ENCODE assay signal across 1 cellular context in genomic region chr16:57462209-57462977, GRCh38.
A peak's percentile ranks its signal among the peaks of the same experiment; 100 is the strongest.
TF ChIP-seq lines count a peak whose summit lies in the region.

POLR2C (plus strand) TSS chr16:57462679; CDS start chr16:57462725, 46 bp downstream.

TF ChIP-seq in HepG2, 621 proteins besides CTCF, POLR2A, EP300 and RAD21 (continued from another document and continues in another):
- TF ChIP-seq ZNF609 (CRISPR knock-in tag; IDR thresholded peaks at IDR 0.05; ENCODE audit: borderline replicate concordance) = peak; percentile 69; the same call in 1 of the 2 replicates
- peak; percentile 89 for TF ChIP-seq NFAT5 (CRISPR knock-in tag; IDR thresholded peaks at IDR 0.05)
- TF ChIP-seq FOSL1 (CRISPR knock-in tag; IDR thresholded peaks at IDR 0.05; ENCODE audit: borderline replicate concordance) = peak; percentile 29; the same call in 1 of the 2 replicates
- no peak for TF ChIP-seq ZNF17 (CRISPR knock-in tag; IDR thresholded peaks at IDR 0.05)
- TF ChIP-seq RFXANK (CRISPR knock-in tag; IDR thresholded peaks at IDR 0.05) = peak; percentile 87; the same call in 1 of the 2 replicates
- TF ChIP-seq ZNF749 (CRISPR knock-in tag; IDR thresholded peaks at IDR 0.05; ENCODE audit: borderline replicate concordance) = peak; percentile 83
- peak; percentile 84 for TF ChIP-seq ZBTB7B (CRISPR knock-in tag; IDR thresholded peaks at IDR 0.05)
- TF ChIP-seq ZNF773 (CRISPR knock-in tag; IDR thresholded peaks at IDR 0.05; ENCODE audit: borderline replicate concordance) = no peak
- TF ChIP-seq KLF11 (CRISPR knock-in tag; IDR thresholded peaks at IDR 0.05) = peak; percentile 90
- no peak for TF ChIP-seq PHB2 (IDR thresholded peaks at IDR 0.05; ENCODE audit: partially characterized antibody)
- TF ChIP-seq SUZ12 (IDR thresholded peaks at IDR 0.05; ENCODE audit: low read depth, low read length) = no peak
- peak; percentile 89 for TF ChIP-seq YY1 (IDR thresholded peaks at IDR 0.05; ENCODE audit: insufficient read depth, insufficient replicate concordance, low read depth, low read length)
- TF ChIP-seq TBX3 (IDR thresholded peaks at IDR 0.05; ENCODE audit: borderline replicate concordance) = no peak
- no peak for TF ChIP-seq FIP1L1 (IDR thresholded peaks at IDR 0.05; ENCODE audit: borderline replicate concordance, insufficient read depth, low read depth, low read length)
- TF ChIP-seq KLF9 (CRISPR knock-in tag; IDR thresholded peaks at IDR 0.05; ENCODE audit: low read depth) = peak; percentile 95
- TF ChIP-seq TIGD3 (CRISPR knock-in tag; IDR thresholded peaks at IDR 0.05; ENCODE audit: borderline replicate concordance) = no peak
- peak; percentile 98 for TF ChIP-seq POGZ (CRISPR knock-in tag; IDR thresholded peaks at IDR 0.05)
- TF ChIP-seq ZSCAN22 (CRISPR knock-in tag; IDR thresholded peaks at IDR 0.05) = no peak
- TF ChIP-seq TGIF2 (CRISPR knock-in tag; IDR thresholded peaks at IDR 0.05) = no peak; the same call in 1 of the 2 replicates
- peak; percentile 95; the same call in 1 of the 2 replicates for TF ChIP-seq ZNF792 (CRISPR knock-in tag; IDR thresholded peaks at IDR 0.05)
- TF ChIP-seq DMTF1 (CRISPR knock-in tag; IDR thresholded peaks at IDR 0.05) = no peak
- TF ChIP-seq CREB1 (IDR thresholded peaks at IDR 0.05) = peak; percentile 52
- peak; percentile 67; the same call in 1 of the 2 replicates for TF ChIP-seq CREB1 (CRISPR knock-in tag; IDR thresholded peaks at IDR 0.05)
- peak; percentile 98 for TF ChIP-seq PHF20 (CRISPR knock-in tag; IDR thresholded peaks at IDR 0.05)
- TF ChIP-seq ARHGAP35 (CRISPR knock-in tag; IDR thresholded peaks at IDR 0.05; ENCODE audit: borderline replicate concordance) = no peak
- no peak; the same call in 1 of the 2 replicates for TF ChIP-seq ZNF564 (CRISPR knock-in tag; IDR thresholded peaks at IDR 0.05)
- TF ChIP-seq ZBTB25 (CRISPR knock-in tag; IDR thresholded peaks at IDR 0.05) = peak; percentile 95
- peak; percentile 65 for TF ChIP-seq MXD1 (CRISPR knock-in tag; IDR thresholded peaks at IDR 0.05)
- TF ChIP-seq POLR2AphosphoS5 (IDR thresholded peaks at IDR 0.05; ENCODE audit: low read depth, low read length) = peak; percentile 99
- peak; percentile 68; the same call in 1 of the 2 replicates for TF ChIP-seq ZSCAN12 (CRISPR knock-in tag; IDR thresholded peaks at IDR 0.05)
- TF ChIP-seq TBX2 (CRISPR knock-in tag; IDR thresholded peaks at IDR 0.05; ENCODE audit: borderline replicate concordance) = peak; percentile 77; the same call in 1 of the 2 replicates
- TF ChIP-seq ZNF230 (CRISPR knock-in tag; IDR thresholded peaks at IDR 0.05) = 0 out of 2 replicates have a peak, but pooled peaks have one; percentile 63
- peak; percentile 78 for TF ChIP-seq ZNF317 (CRISPR knock-in tag; IDR thresholded peaks at IDR 0.05)
- TF ChIP-seq EZH2 (conservative IDR thresholded peaks at IDR 0.05; ENCODE audit: low read depth, low read length) = no peak
- no peak for TF ChIP-seq ZNF724P (CRISPR knock-in tag; IDR thresholded peaks at IDR 0.05; ENCODE audit: borderline replicate concordance)
- 0 out of 2 replicates have a peak, but pooled peaks have one; percentile 47 for TF ChIP-seq SOX13 (IDR thresholded peaks at IDR 0.05)
- TF ChIP-seq SOX13 (CRISPR knock-in tag; conservative IDR thresholded peaks at IDR 0.05 in 1 of 2, IDR thresholded peaks at IDR 0.05 in 1 of 2) = peak in 1 of 2 experiments; percentile 75; a peak in 2 of 4 replicates
- no peak; the same call in 1 of the 2 replicates for TF ChIP-seq CHD2 (IDR thresholded peaks at IDR 0.05; ENCODE audit: low read depth, low read length)
- TF ChIP-seq NPAS2 (CRISPR knock-in tag; IDR thresholded peaks at IDR 0.05; ENCODE audit: borderline replicate concordance) = no peak
- TF ChIP-seq RAD51 (IDR thresholded peaks at IDR 0.05; ENCODE audit: borderline replicate concordance) = no peak
- TF ChIP-seq ZNF710 (CRISPR knock-in tag; IDR thresholded peaks at IDR 0.05; ENCODE audit: borderline replicate concordance) = peak; percentile 68; the same call in 1 of the 2 replicates
